Comparison of ENCODE assay signal across 19 cellular contexts in the genomic region with DNA sequence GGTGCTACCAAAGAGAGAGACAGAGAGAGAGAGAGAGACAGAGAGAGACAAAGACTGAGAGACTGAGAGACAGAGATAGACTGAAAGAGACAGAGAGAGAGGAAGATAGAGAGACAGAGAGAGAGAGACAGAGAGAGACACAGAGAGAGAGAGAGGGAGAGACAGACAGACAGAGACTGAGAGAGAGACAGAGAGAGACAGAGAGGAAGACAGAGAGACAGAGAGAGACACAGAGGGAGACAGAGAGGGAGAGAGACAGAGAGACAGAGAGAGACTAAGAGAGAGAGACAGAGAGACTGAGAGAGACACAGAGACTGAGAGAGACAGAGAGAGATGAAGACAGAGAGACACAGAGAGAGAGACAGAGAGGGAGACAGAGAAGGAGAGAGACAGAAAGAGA.
DNase-seq lines count a peak whose midpoint lies in the region; ATAC-seq and TF ChIP-seq lines count a peak whose summit lies in the region.
"Had no signal": no experiment of that assay in that cellular context is flagged by ENCODE, and none has a peak within 500 bp of the region (broad histone marks: within the 10 kb centered on the region; RNA-seq: fewer than 3 reads in every experiment).

No MANE protein-coding gene starts in this region.

- H3K27me3 Mint-ChIP-seq in T-helper 2 cell treated with Interferon-gamma antibody and Interleukin-4, amounts not matched to agents 5 μg/mL and 100 μg/mL, for 36 hours (ENCODE audit: low read depth), result no peaks in the 10 kb centered on the region
- H3K27me3 Mint-ChIP-seq in CD4-positive, alpha-beta memory T cell, result no peaks in the 10 kb centered on the region
- no peaks in the 10 kb centered on the region for H3K27me3 Mint-ChIP-seq in activated T-helper 1 cell treated with anti-CD3 and anti-CD28 coated beads, Interleukin-12 subunit alpha, Interleukin-12 subunit beta, Interleukin-2, Interleukin-4 antibody, amounts not matched to agents 30 ng/mL and 10 ng/mL and 1 ng/mL, durations not matched to agents 14 hours and 24 hours and 36 hours (ENCODE audit: insufficient read depth)
- no peaks in the 10 kb centered on the region for H3K27me3 Mint-ChIP-seq in natural killer cell (ENCODE audit: low read depth in 2 of 2)

- CTCF ChIA-PET in CD4-positive, alpha-beta memory T cell (lab: Charles Lee; ENCODE audit: partially characterized antibody), result interaction anchor here (1.0 kb wide), 1 partner anchor 100 kb away, joined by 3 read pairs; no protein-coding TSS in a partner anchor

- H3K36me3 ChIP-seq in CD4-positive, alpha-beta memory T cell (ENCODE audit: insufficient read depth, low read length), result no peaks in the 10 kb centered on the region
- H3K36me3 ChIP-seq: heart right ventricle, left ventricle myocardium inferior, right atrium auricular region, tibial nerve, WERI-Rb-1 had no signal

- H3K27ac ChIP-seq in CD4-positive, alpha-beta memory T cell (ENCODE audit: low read depth, low read length), result no peak overlapping the region
- H3K27ac ChIP-seq: coronary artery, left ventricle myocardium inferior, right atrium auricular region, tibial nerve, WERI-Rb-1 had no signal

- intact Hi-C loops in CD4-positive, alpha-beta memory T cell (cut with micrococcal nuclease), result no loop called here
- intact Hi-C loops in activated T-helper 1 cell treated with anti-CD3 and anti-CD28 coated beads, Interleukin-12 subunit alpha, Interleukin-12 subunit beta, Interleukin-2, Interleukin-4 antibody, amounts not matched to agents 30 ng/mL and 10 ng/mL and 1 ng/mL, durations not matched to agents 14 hours and 24 hours and 36 hours (cut with micrococcal nuclease), result no loop called here
- intact Hi-C loops in natural killer cell (cut with micrococcal nuclease), result loop anchor here (5.0 kb wide), 2 partner anchors 47 to 62 kb away; no protein-coding TSS in a partner anchor

- H3K36me3 Mint-ChIP-seq in T-helper 2 cell treated with Interferon-gamma antibody and Interleukin-4, amounts not matched to agents 5 μg/mL and 100 μg/mL, for 36 hours (ENCODE audit: low read depth), result peaks cover 20% of the 10 kb centered on the region
- peaks cover 24 to 26% of the 10 kb centered on the region in 2 donors for H3K36me3 Mint-ChIP-seq in CD4-positive, alpha-beta memory T cell
- H3K36me3 Mint-ChIP-seq in activated T-helper 1 cell treated with anti-CD3 and anti-CD28 coated beads, Interleukin-12 subunit alpha, Interleukin-12 subunit beta, Interleukin-2, Interleukin-4 antibody, amounts not matched to agents 30 ng/mL and 10 ng/mL and 1 ng/mL, durations not matched to agents 14 hours and 24 hours and 36 hours (ENCODE audit: low read depth), result peaks cover 28% of the 10 kb centered on the region
- no peaks in the 10 kb centered on the region for H3K36me3 Mint-ChIP-seq in natural killer cell

- peaks cover 19% of the 10 kb centered on the region for H3K9me3 Mint-ChIP-seq in T-helper 2 cell treated with Interferon-gamma antibody and Interleukin-4, amounts not matched to agents 5 μg/mL and 100 μg/mL, for 36 hours
- peaks cover 0 to 17% (median 3%) of the 10 kb centered on the region in 8 donors for H3K9me3 Mint-ChIP-seq in CD4-positive, alpha-beta memory T cell
- peaks cover 16% of the 10 kb centered on the region for H3K9me3 Mint-ChIP-seq in activated T-helper 1 cell treated with anti-CD3 and anti-CD28 coated beads, Interleukin-12 subunit alpha, Interleukin-12 subunit beta, Interleukin-2, Interleukin-4 antibody, amounts not matched to agents 30 ng/mL and 10 ng/mL and 1 ng/mL, durations not matched to agents 14 hours and 24 hours and 36 hours
- H3K9me3 Mint-ChIP-seq in natural killer cell, result peaks cover 0 to 3% of the 10 kb centered on the region in 2 donors

- no peaks in the 10 kb centered on the region for H3K9me3 ChIP-seq in CD4-positive, alpha-beta memory T cell (ENCODE audit: control insufficient read depth in 1 of 2, low read length in 2 of 2)
- H3K9me3 ChIP-seq: left ventricle myocardium inferior, right atrium auricular region had no signal

- H3K4me3 Mint-ChIP-seq in T-helper 2 cell treated with Interferon-gamma antibody and Interleukin-4, amounts not matched to agents 5 μg/mL and 100 μg/mL, for 36 hours, result no peak overlapping the region
- peak overlapping the region in 3 of 8 donors; percentile 30 to 58 (median 35) for H3K4me3 Mint-ChIP-seq in CD4-positive, alpha-beta memory T cell
- no peak overlapping the region for H3K4me3 Mint-ChIP-seq in activated T-helper 1 cell treated with anti-CD3 and anti-CD28 coated beads, Interleukin-12 subunit alpha, Interleukin-12 subunit beta, Interleukin-2, Interleukin-4 antibody, amounts not matched to agents 30 ng/mL and 10 ng/mL and 1 ng/mL, durations not matched to agents 14 hours and 24 hours and 36 hours
- peak overlapping the region; percentile 7 for H3K4me3 Mint-ChIP-seq in natural killer cell
- H3K4me3 Mint-ChIP-seq: H9 had no signal

- H3K4me1 ChIP-seq in CD4-positive, alpha-beta memory T cell (ENCODE audit: insufficient read depth, low read length), result peaks cover 26% of the 10 kb centered on the region

- H3K4me3 ChIP-seq in CD4-positive, alpha-beta memory T cell (ENCODE audit: low read length in 2 of 2), result no peak overlapping the region
- H3K4me3 ChIP-seq: coronary artery, right atrium auricular region, tibial nerve had no signal

- POLR2A ChIA-PET in CD4-positive, alpha-beta memory T cell (lab: Charles Lee; ENCODE audit: partially characterized antibody), result no interaction called here

- H3K27me3 ChIP-seq in CD4-positive, alpha-beta memory T cell (ENCODE audit: insufficient read depth, low read length), result no peaks in the 10 kb centered on the region
- H3K27me3 ChIP-seq: heart right ventricle, right atrium auricular region, tibial nerve had no signal

- H3K27ac Mint-ChIP-seq in T-helper 2 cell treated with Interferon-gamma antibody and Interleukin-4, amounts not matched to agents 5 μg/mL and 100 μg/mL, for 36 hours, result peak overlapping the region; percentile 46
- peak overlapping the region in 6 of 7 donors; percentile 24 to 62 (median 40) for H3K27ac Mint-ChIP-seq in CD4-positive, alpha-beta memory T cell
- peak overlapping the region; percentile 5 for H3K27ac Mint-ChIP-seq in activated T-helper 1 cell treated with anti-CD3 and anti-CD28 coated beads, Interleukin-12 subunit alpha, Interleukin-12 subunit beta, Interleukin-2, Interleukin-4 antibody, amounts not matched to agents 30 ng/mL and 10 ng/mL and 1 ng/mL, durations not matched to agents 14 hours and 24 hours and 36 hours
- H3K27ac Mint-ChIP-seq in natural killer cell, result peak overlapping the region; percentile 28 to 44

- DNase-seq in T-helper 2 cell treated with Interferon-gamma antibody and Interleukin-4, amounts not matched to agents 5 μg/mL and 100 μg/mL, for 36 hours (ENCODE audit: low spot score), result no peak
- DNase-seq in T-helper 2 cell, result no peak
- no peak for DNase-seq in CD4-positive, alpha-beta memory T cell
- no peak for DNase-seq in activated T-helper 1 cell treated with anti-CD3 and anti-CD28 coated beads, Interleukin-12 subunit alpha, Interleukin-12 subunit beta, Interleukin-2, Interleukin-4 antibody, amounts not matched to agents 30 ng/mL and 10 ng/mL and 1 ng/mL, durations not matched to agents 14 hours and 24 hours and 36 hours (ENCODE audit: low spot score)
- no peak for DNase-seq in natural killer cell
- no peak for DNase-seq in amniotic stem cell (lab: John Stamatoyannopoulos, UW)
- DNase-seq: 8988T; activated naive CD4-positive, alpha-beta T cell; H9; heart right ventricle; left ventricle myocardium inferior; NCI-H1105 treated with DMSO at 0.1 percent for 48 hours; SHP77 treated with DMSO at 0.1 percent for 48 hours; WERI-Rb-1 had no signal

- TF ChIP-seq CTCF in natural killer cell (IDR thresholded peaks at IDR 0.05), result no peak

- no peak for ATAC-seq in natural killer cell
- no peak for ATAC-seq in HG02571 (IDR thresholded peaks at IDR 0.05; ENCODE audit: unreplicated experiment)
- no peak for ATAC-seq in GM21717 (IDR thresholded peaks at IDR 0.05; ENCODE audit: unreplicated experiment)

- peaks cover 33% of the 10 kb centered on the region for H3K4me1 Mint-ChIP-seq in T-helper 2 cell treated with Interferon-gamma antibody and Interleukin-4, amounts not matched to agents 5 μg/mL and 100 μg/mL, for 36 hours (ENCODE audit: low read depth)
- peaks cover 37 to 66% (median 51%) of the 10 kb centered on the region in 4 donors for H3K4me1 Mint-ChIP-seq in CD4-positive, alpha-beta memory T cell
- H3K4me1 Mint-ChIP-seq in activated T-helper 1 cell treated with anti-CD3 and anti-CD28 coated beads, Interleukin-12 subunit alpha, Interleukin-12 subunit beta, Interleukin-2, Interleukin-4 antibody, amounts not matched to agents 30 ng/mL and 10 ng/mL and 1 ng/mL, durations not matched to agents 14 hours and 24 hours and 36 hours (ENCODE audit: low read depth), result peaks cover 45% of the 10 kb centered on the region
- H3K4me1 Mint-ChIP-seq in natural killer cell, result peaks cover 61 to 62% of the 10 kb centered on the region in 2 donors
